Comparison of ENCODE assay signal across 1 cellular context in the genomic region with DNA sequence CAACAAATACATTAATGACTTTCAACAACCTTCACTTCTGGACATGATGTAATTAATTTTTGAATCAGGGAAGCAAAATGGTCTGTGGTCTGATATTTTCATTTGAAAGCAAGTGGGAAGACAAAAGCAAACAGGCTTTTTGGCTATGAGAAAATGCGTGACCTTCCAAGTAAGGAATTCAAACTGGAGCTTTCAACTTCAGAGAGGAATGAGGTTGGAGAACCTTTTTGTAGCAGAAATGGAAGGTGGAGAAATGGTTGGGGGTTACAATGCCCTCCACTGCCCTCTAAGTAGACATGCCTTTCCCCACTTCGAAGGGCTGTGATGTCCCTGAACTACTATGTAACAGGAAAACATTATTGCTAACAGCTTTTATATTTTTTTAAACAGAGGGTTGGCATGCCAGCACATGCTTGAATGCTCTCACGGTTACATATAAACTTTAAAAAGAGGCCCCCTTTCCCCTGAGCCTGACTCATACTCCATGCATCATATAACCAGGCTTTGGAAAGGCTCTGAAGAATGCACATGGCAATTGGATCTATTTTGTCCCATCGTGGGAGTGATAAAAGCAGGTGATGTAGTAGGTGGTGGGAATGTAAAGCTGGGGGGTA.
A peak's percentile ranks its signal among the peaks of the same experiment; 100 is the strongest.
TF ChIP-seq lines count a peak whose summit lies in the region.

No MANE protein-coding gene starts in this region.

TF ChIP-seq in HEK293, 187 proteins besides CTCF, POLR2A, EP300 and RAD21 (continued from another document):
- TF ChIP-seq ZNF175 (tag by site-specific recombination; IDR thresholded peaks at IDR 0.05) (no peak), ZNF302 (tag by site-specific recombination; IDR thresholded peaks at IDR 0.05; ENCODE audit: low read depth) (no peak), ZNF23 (tag by site-specific recombination; IDR thresholded peaks at IDR 0.05; ENCODE audit: borderline replicate concordance) (no peak), IKZF3 (tag by site-specific recombination; IDR thresholded peaks at IDR 0.05) (no peak), ZNF274 (IDR thresholded peaks at IDR 0.05; ENCODE audit: low read length) (no peak), ZNF274 (tag by site-specific recombination; IDR thresholded peaks at IDR 0.05; ENCODE audit: borderline replicate concordance) (no peak)
- TF ChIP-seq, protein P1, sequence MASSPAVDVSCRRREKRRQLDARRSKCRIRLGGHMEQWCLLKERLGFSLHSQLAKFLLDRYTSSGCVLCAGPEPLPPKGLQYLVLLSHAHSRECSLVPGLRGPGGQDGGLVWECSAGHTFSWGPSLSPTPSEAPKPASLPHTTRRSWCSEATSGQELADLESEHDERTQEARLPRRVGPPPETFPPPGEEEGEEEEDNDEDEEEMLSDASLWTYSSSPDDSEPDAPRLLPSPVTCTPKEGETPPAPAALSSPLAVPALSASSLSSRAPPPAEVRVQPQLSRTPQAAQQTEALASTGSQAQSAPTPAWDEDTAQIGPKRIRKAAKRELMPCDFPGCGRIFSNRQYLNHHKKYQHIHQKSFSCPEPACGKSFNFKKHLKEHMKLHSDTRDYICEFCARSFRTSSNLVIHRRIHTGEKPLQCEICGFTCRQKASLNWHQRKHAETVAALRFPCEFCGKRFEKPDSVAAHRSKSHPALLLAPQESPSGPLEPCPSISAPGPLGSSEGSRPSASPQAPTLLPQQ (tag by site-specific recombination; IDR thresholded peaks at IDR 0.05), result peak; percentile 24; the same call in 1 of the 2 replicates
